ENCODE assay signal across 11 cellular contexts in genomic region chr12:65567820-65568219, GRCh38.
"Had no signal": no experiment of that assay in that cellular context is flagged by ENCODE, and none has a peak within 500 bp of the region (broad histone marks: within the 10 kb centered on the region; RNA-seq: fewer than 3 reads in every experiment).

No MANE protein-coding gene starts in this region.

- H3K4me3 Mint-ChIP-seq: activated naive CD8-positive, alpha-beta T cell treated with anti-CD3 and anti-CD28 coated beads, Interleukin-2, amount 10 ng/mL, durations not matched to agents 7 days and 5 days; activated T-helper 1 cell treated with anti-CD3 and anti-CD28 coated beads, Interleukin-12 subunit alpha, Interleukin-12 subunit beta, Interleukin-2, Interleukin-4 antibody, amounts not matched to agents 30 ng/mL and 10 ng/mL and 1 ng/mL, durations not matched to agents 14 hours and 24 hours and 36 hours; nephron; stimulated activated naive B cell treated with anti-CD40 and anti-IgM and Interleukin-4, amounts not matched to agents 10 μg/mL and 1 μg/mL and 100 μg/mL, for 72 hours; T-helper 2 cell treated with Interferon-gamma antibody and Interleukin-4, amounts not matched to agents 5 μg/mL and 100 μg/mL, for 36 hours had no signal

- H3K4me1 ChIP-seq: transverse colon had no signal

- H3K27me3 ChIP-seq: right atrium auricular region had no signal

- H3K36me3 ChIP-seq: right atrium auricular region, transverse colon had no signal

- H3K27ac ChIP-seq: transverse colon had no signal

- H3K9me3 Mint-ChIP-seq: activated naive CD8-positive, alpha-beta T cell treated with anti-CD3 and anti-CD28 coated beads, Interleukin-2, amount 10 ng/mL, durations not matched to agents 7 days and 5 days; T-helper 2 cell treated with Interferon-gamma antibody and Interleukin-4, amounts not matched to agents 5 μg/mL and 100 μg/mL, for 36 hours had no signal

- H3K4me1 Mint-ChIP-seq: activated naive CD8-positive, alpha-beta T cell treated with anti-CD3 and anti-CD28 coated beads, Interleukin-2, amount 10 ng/mL, durations not matched to agents 7 days and 5 days; stimulated activated naive B cell treated with anti-CD40 and anti-IgM and Interleukin-4, amounts not matched to agents 10 μg/mL and 1 μg/mL and 100 μg/mL, for 72 hours had no signal

- H3K27me3 Mint-ChIP-seq: activated naive CD8-positive, alpha-beta T cell treated with anti-CD3 and anti-CD28 coated beads, Interleukin-2, amount 10 ng/mL, durations not matched to agents 7 days and 5 days had no signal

- H3K27ac Mint-ChIP-seq: activated naive CD8-positive, alpha-beta T cell treated with anti-CD3 and anti-CD28 coated beads, Interleukin-2, amount 10 ng/mL, durations not matched to agents 7 days and 5 days; activated T-helper 1 cell treated with anti-CD3 and anti-CD28 coated beads, Interleukin-12 subunit alpha, Interleukin-12 subunit beta, Interleukin-2, Interleukin-4 antibody, amounts not matched to agents 30 ng/mL and 10 ng/mL and 1 ng/mL, durations not matched to agents 14 hours and 24 hours and 36 hours; stimulated activated naive B cell treated with anti-CD40 and anti-IgM and Interleukin-4, amounts not matched to agents 10 μg/mL and 1 μg/mL and 100 μg/mL, for 72 hours; T-helper 2 cell treated with Interferon-gamma antibody and Interleukin-4, amounts not matched to agents 5 μg/mL and 100 μg/mL, for 36 hours had no signal

- H3K4me3 ChIP-seq: right atrium auricular region, transverse colon had no signal

- DNase-seq: activated naive CD8-positive, alpha-beta T cell treated with anti-CD3 and anti-CD28 coated beads, Interleukin-2, amount 10 ng/mL, durations not matched to agents 7 days and 5 days; hippocampal formation; kidney; nucleus accumbens; stimulated activated CD4-positive, alpha-beta T cell treated with anti-CD3 and anti-CD28 coated beads, Interleukin-2, amount 100 ng/mL, for 48 hours; stimulated activated naive B cell treated with anti-CD40 and anti-IgM and Interleukin-4, amounts not matched to agents 10 μg/mL and 1 μg/mL and 100 μg/mL, for 72 hours; transverse colon had no signal

- H3K36me3 Mint-ChIP-seq: activated naive CD8-positive, alpha-beta T cell treated with anti-CD3 and anti-CD28 coated beads, Interleukin-2, amount 10 ng/mL, durations not matched to agents 7 days and 5 days; stimulated activated naive B cell treated with anti-CD40 and anti-IgM and Interleukin-4, amounts not matched to agents 10 μg/mL and 1 μg/mL and 100 μg/mL, for 72 hours had no signal

- H3K9me3 ChIP-seq: right atrium auricular region, transverse colon had no signal
